Comparison of ENCODE assay signal across 8 cellular contexts in genomic region chr13:49247722-49248432, GRCh38.
DNase-seq lines count a peak whose midpoint lies in the region; ATAC-seq lines count a peak whose summit lies in the region.

Gene CDADC1 (plus strand): TSS chr13:49247925. CDS start chr13:49248038, 113 bp downstream.

- peak; percentile 97 for DNase-seq in AG08395 (ENCODE audit: low spot score)
- DNase-seq in NCI-H446 treated with DMSO at 0.1 percent for 48 hours (lab: John Stamatoyannopoulos, UW) = peak; percentile 75
- peak; percentile 40 to 79 for DNase-seq in cerebellar nuclear complex (lab: John Stamatoyannopoulos, UW)
- DNase-seq in islet precursor cell = peak; percentile 99
- peak; percentile 87 to 96 (median 95) for DNase-seq in stimulated activated CD4-positive, alpha-beta T cell treated with anti-CD3 and anti-CD28 coated beads, Interleukin-12 subunit alpha, Interleukin-12 subunit beta, amount 100 ng/mL, for 48 hours (ENCODE audit: low read depth in 2 of 3, low spot score in 1 of 3)

- ATAC-seq in GM18907 (IDR thresholded peaks at IDR 0.05; ENCODE audit: unreplicated experiment) (peak; percentile 96), HG03175 (IDR thresholded peaks at IDR 0.05; ENCODE audit: unreplicated experiment) (peak; percentile 99)
- peak; percentile 89 to 92 for ATAC-seq in activated CD4-positive, CD25-positive, alpha-beta regulatory T cell treated with anti-CD3 and anti-CD28 coated beads, Interleukin-2, amount 50 U/mL, for 24 hours

Comparison
In these comparisons a context has a peak if more than half of its experiments do, and no peak if none do; other contexts are left out.
1. Peak in every context shown above with its lines: DNase-seq and ATAC-seq.